ENCODE assay signal across 8 cellular contexts in the genomic region with DNA sequence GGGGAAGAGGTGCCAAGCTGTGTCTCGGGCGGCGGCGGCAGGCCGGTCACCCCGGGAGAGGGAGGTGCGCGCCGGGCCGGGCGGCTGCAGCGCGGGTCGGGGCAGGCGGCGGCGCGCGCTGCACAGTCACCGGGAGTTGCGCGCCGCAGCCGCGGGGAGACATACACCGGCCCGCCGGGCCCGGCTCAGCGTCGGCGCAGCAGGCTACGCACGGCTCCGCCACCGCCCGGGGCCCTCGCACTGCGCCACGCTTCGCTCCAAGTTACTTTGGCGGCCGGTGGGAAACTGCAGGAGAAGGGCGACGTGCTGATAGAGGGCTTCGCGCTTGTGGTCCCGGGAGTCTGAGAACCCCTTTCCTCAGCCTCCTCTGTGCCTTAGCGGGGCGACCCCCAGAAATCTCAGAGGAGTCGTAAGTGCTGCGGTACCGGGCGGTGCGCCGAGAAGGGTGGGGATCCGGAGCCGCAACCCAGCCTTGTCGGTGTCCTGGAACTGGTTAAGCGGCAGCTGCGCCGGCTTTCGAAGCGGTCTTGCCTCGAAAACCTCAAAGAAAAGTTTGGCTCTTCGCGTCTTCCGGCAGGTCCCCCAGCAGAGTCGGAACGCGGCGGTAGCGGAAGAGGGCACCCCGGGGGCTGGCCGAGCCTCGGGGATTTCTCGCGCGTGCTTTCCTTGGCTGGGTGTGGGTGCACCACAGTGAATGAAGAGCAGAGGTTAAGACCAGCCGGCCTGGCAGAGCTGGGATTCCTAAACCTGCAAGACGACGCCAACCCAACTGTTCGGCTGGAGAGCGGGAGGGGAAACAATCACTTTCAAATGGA. TPM values are rescaled to one million over a fixed set of nuclear protein-coding genes. Genes with fewer than 3 reads are reported as not detected.
DNase-seq lines count a peak whose midpoint lies in the region; ATAC-seq, FAIRE-seq and TF ChIP-seq lines count a peak whose summit lies in the region.

Gene EFNA5 (minus strand): TSS at position 11 of the 815 bp plus-strand sequence.

- H3K4me3 Mint-ChIP-seq in CD4-positive, alpha-beta T cell, result peak within 1 kb of the TSS; percentile 77
- H3K4me3 Mint-ChIP-seq in central memory CD8-positive, alpha-beta T cell, result peak within 1 kb of the TSS; percentile 72

- peak within 1 kb of the TSS; percentile 42 to 67 for H3K4me3 ChIP-seq in small intestine (ENCODE audit: low read depth in 1 of 2, low read length in 2 of 2)

- POLR2A ChIA-PET in CD4-positive, alpha-beta T cell (lab: Charles Lee), result no interaction called here

- peaks cover 87% of the 10 kb centered on the region for H3K27me3 Mint-ChIP-seq in CD4-positive, alpha-beta T cell
- H3K27me3 Mint-ChIP-seq in central memory CD8-positive, alpha-beta T cell, result peaks cover 83% of the 10 kb centered on the region

- H3K36me3 Mint-ChIP-seq in CD4-positive, alpha-beta T cell (ENCODE audit: low read depth), result no peaks in the 10 kb centered on the region
- peaks cover 4% of the 10 kb centered on the region for H3K36me3 Mint-ChIP-seq in central memory CD8-positive, alpha-beta T cell (ENCODE audit: insufficient read depth)

- no peaks in the 10 kb centered on the region for H3K36me3 ChIP-seq in small intestine (ENCODE audit: control insufficient read depth in 2 of 2, insufficient read depth in 2 of 2, low read length in 2 of 2)

- peak; percentile 26 for ATAC-seq in CD4-positive, alpha-beta T cell (ENCODE audit: poor library complexity)
- ATAC-seq in GM19025 (IDR thresholded peaks at IDR 0.05; ENCODE audit: low read depth, unreplicated experiment) (peak; percentile 36), HG03521 (IDR thresholded peaks at IDR 0.05; ENCODE audit: unreplicated experiment) (peak; percentile 38)
- ATAC-seq in central memory CD8-positive, alpha-beta T cell (replicated peaks; ENCODE audit: extremely low read depth, poor library complexity, severe bottlenecking), result peak; percentile 48

- TF ChIP-seq CTCF in CD4-positive, alpha-beta T cell (IDR thresholded peaks at IDR 0.05), result no peak

- H3K4me1 Mint-ChIP-seq in CD4-positive, alpha-beta T cell (ENCODE audit: low read depth), result peaks cover 30% of the 10 kb centered on the region
- H3K4me1 Mint-ChIP-seq in central memory CD8-positive, alpha-beta T cell, result peaks cover 35% of the 10 kb centered on the region

- H3K9me3 Mint-ChIP-seq in CD4-positive, alpha-beta T cell, result no peaks in the 10 kb centered on the region
- H3K9me3 Mint-ChIP-seq in central memory CD8-positive, alpha-beta T cell, result no peaks in the 10 kb centered on the region

- intact Hi-C loops in CD4-positive, alpha-beta T cell (cut with DNase I, micrococcal nuclease), result loop anchor here in 1 of 2 experiments (10.0 kb wide), 1 partner anchor 674 kb away; no protein-coding TSS in a partner anchor

- CTCF ChIA-PET in CD4-positive, alpha-beta T cell (lab: Charles Lee), result no interaction called here

- 0 to 1% (median 0%) methylated on average over 69 to 84 of the region's 84 CpGs for WGBS in small intestine, 3 donors

- no peaks in the 10 kb centered on the region for H3K9me3 ChIP-seq in CD4-positive, alpha-beta T cell (ENCODE audit: control insufficient read depth, low read length)
- H3K9me3 ChIP-seq in small intestine (ENCODE audit: control insufficient read depth, low read depth), result no peaks in the 10 kb centered on the region

- FAIRE-seq in small intestine (lab: Jason Lieb, UNC), result no peak

- H3K27me3 ChIP-seq in CD4-positive, alpha-beta T cell (ENCODE audit: control insufficient read depth, insufficient read depth, low read length), result peaks cover 70% of the 10 kb centered on the region
- peaks cover 8 to 14% of the 10 kb centered on the region in 2 donors for H3K27me3 ChIP-seq in small intestine (ENCODE audit: control insufficient read depth in 2 of 2, insufficient read depth in 2 of 2, low read length in 2 of 2)

- no peak within 1 kb of the TSS for H3K27ac Mint-ChIP-seq in CD4-positive, alpha-beta T cell
- peak within 1 kb of the TSS; percentile 35 for H3K27ac Mint-ChIP-seq in central memory CD8-positive, alpha-beta T cell (ENCODE audit: low read depth)

- H3K4me1 ChIP-seq in small intestine (ENCODE audit: control insufficient read depth in 2 of 2, insufficient read depth in 1 of 2, low read depth in 1 of 2, low read length in 1 of 2), result peaks cover 2 to 5% of the 10 kb centered on the region in 2 donors

- no peak within 1 kb of the TSS for H3K27ac ChIP-seq in CD4-positive, alpha-beta T cell (ENCODE audit: low read depth, low read length)
- peak within 1 kb of the TSS in 1 of 2 donors; percentile 9 for H3K27ac ChIP-seq in small intestine (ENCODE audit: low read depth in 1 of 2, low read length in 1 of 2)

- DNase-seq in CD4-positive, alpha-beta T cell, result no peak
- DNase-seq in RPMI8226 (peak; percentile 66), iris pigment epithelial cell (ENCODE audit: low read depth) (peak; percentile 76), small intestine (peak; percentile 25), NCI-H1048 (lab: John Stamatoyannopoulos, UW) (no peak)
- peak in 1 of 2 donors; percentile 24 for DNase-seq in central memory CD8-positive, alpha-beta T cell (ENCODE audit: low spot score in 2 of 2)

RNA-seq across cellular contexts. Expression of gene EFNA5, which starts in this region (rescaled TPM):
- total RNA-seq in CD4-positive, alpha-beta T cell, result not detected
- 1 to 10 TPM in 1 of 3 donors, under 1 TPM in 1, not detected in 1; 0.54 to 1.7 TPM for polyA plus RNA-seq in small intestine

Comparison
In these comparisons a context has a peak if more than half of its experiments do, and no peak if none do; other contexts are left out.
1. Peak in ATAC-seq in CD4-positive, alpha-beta T cell; RNA of the gene not detected or under 1 TPM.
2. DNase-seq: peak in RPMI8226 (single experiment), iris pigment epithelial cell (single experiment) and small intestine (single experiment); none in CD4-positive, alpha-beta T cell (0 of 10) and NCI-H1048 (single experiment).
3. Peak in every context shown above with its lines, with median percentiles within 50 percentile points of each other: ATAC-seq.